ENCODE assay signal across 28 cellular contexts in the genomic region with DNA sequence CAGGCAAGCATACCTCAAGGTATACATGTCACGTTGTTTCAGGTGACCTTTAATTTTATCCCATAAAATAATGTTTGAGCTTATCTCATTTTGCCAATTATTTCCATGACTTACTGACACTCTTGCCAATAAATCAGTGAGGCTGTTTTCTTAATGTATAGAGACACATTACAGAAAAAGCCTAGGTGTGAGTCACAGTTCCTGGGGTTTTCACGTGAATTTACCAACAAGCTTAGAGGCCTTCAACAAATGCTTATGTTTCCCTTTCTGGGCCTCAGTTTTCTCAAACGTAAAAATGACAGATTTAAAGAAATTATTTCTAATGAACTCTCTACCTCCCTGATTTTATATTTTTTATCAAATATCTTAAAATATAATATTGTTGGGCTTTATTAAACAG.
"Had no signal": no experiment of that assay in that cellular context is flagged by ENCODE, and none has a peak within 500 bp of the region (broad histone marks: within the 10 kb centered on the region; RNA-seq: fewer than 3 reads in every experiment).

No MANE protein-coding gene starts in this region.

- H3K27ac ChIP-seq: left lung, lower lobe of right lung, neural progenitor cell, neutrophil, ovary, right atrium auricular region, right lobe of liver, testis, thyroid gland, upper lobe of right lung had no signal

- H3K9ac ChIP-seq: neural progenitor cell had no signal

- H3K36me3 ChIP-seq: left lung, lower lobe of right lung, neural progenitor cell, neutrophil, ovary, right atrium auricular region, right lobe of liver, thyroid gland, upper lobe of right lung had no signal

- DNase-seq: hippocampal formation; kidney; left colon; left lung; lower lobe of right lung; mammary epithelial cell; mesendoderm; naive B cell; natural killer cell; nephron progenitor cell; occipital lobe; ovary; right lobe of liver; stimulated activated CD4-positive, alpha-beta T cell treated with anti-CD3 and anti-CD28 coated beads, Interleukin-1b, Interleukin-23, amount 100 ng/mL, for 48 hours; stimulated activated CD4-positive, alpha-beta T cell treated with anti-CD3 and anti-CD28 coated beads, Interleukin-2, amount 100 ng/mL, for 48 hours; stimulated activated CD4-positive, alpha-beta T cell treated with anti-CD3 and anti-CD28 coated beads, Interleukin-4, amount 100 ng/mL, for 4 hours; stimulated activated CD8-positive, alpha-beta memory T cell treated with anti-CD3 and anti-CD28 coated beads, Interleukin-4, amount 100 ng/mL, for 48 hours; stimulated activated naive CD4-positive, alpha-beta T cell treated with Interleukin-2 at 50 U/mL for 16 hours; stimulated activated naive CD8-positive, alpha-beta T cell treated with anti-CD3 and anti-CD28 coated beads, Interleukin-15, amount 100 ng/mL, for 72 hours; testis; thyroid gland; trophoblast cell; upper lobe of right lung had no signal

- H3K9me3 ChIP-seq: left lung, lower lobe of right lung, neutrophil, ovary, right atrium auricular region, right lobe of liver, testis, thyroid gland, upper lobe of right lung had no signal

- H3K4me2 ChIP-seq: neural progenitor cell, smooth muscle cell had no signal

- H3K4me3 ChIP-seq: left lung, lower lobe of right lung, neural progenitor cell, ovary, right atrium auricular region, right lobe of liver, smooth muscle cell, testis, thyroid gland, upper lobe of right lung had no signal

- ATAC-seq: left colon; natural killer cell; right lobe of liver; stimulated activated memory B cell treated with anti-CD40 and anti-IgM and Interleukin-4, amounts not matched to agents 10 μg/mL and 1 μg/mL and 100 μg/mL, for 72 hours; stimulated activated naive CD8-positive, alpha-beta T cell treated with anti-CD3 and anti-CD28 coated beads, Interleukin-15, amount 100 ng/mL, for 72 hours had no signal

- H3K27me3 ChIP-seq: left lung, neural progenitor cell, neutrophil, ovary, right atrium auricular region, right lobe of liver, testis, thyroid gland, upper lobe of right lung had no signal

- H2AFZ ChIP-seq: neural progenitor cell had no signal

- H3K4me1 ChIP-seq: left lung, lower lobe of right lung, neural progenitor cell, right atrium auricular region, right lobe of liver, testis, thyroid gland, upper lobe of right lung had no signal
